21 cellular contexts compared by ENCODE assay signal in genomic region chr2:46570396-46570795, GRCh38. TPM values are rescaled to one million over a fixed set of nuclear protein-coding genes. Genes with fewer than 3 reads are reported as not detected.
DNase-seq lines count a peak whose midpoint lies in the region; FAIRE-seq and TF ChIP-seq lines count a peak whose summit lies in the region.
"Had no signal": no experiment of that assay in that cellular context is flagged by ENCODE, and none has a peak within 500 bp of the region (broad histone marks: within the 10 kb centered on the region; RNA-seq: fewer than 3 reads in every experiment).

No MANE protein-coding gene starts in this region.

- H3K9me2 ChIP-seq in OCI-LY1 (ENCODE audit: low read depth, low read length): no peaks in the 10 kb centered on the region
- H3K9me2 ChIP-seq: SK-N-SH had no signal

- peak; percentile 50 for FAIRE-seq in GM12892 (lab: Jason Lieb, UNC)
- FAIRE-seq: small intestine had no signal

- H3K36me3 ChIP-seq in OCI-LY1 (ENCODE audit: insufficient read depth, low read length) (no peaks in the 10 kb centered on the region; the same call in 1 of the 2 replicates), mucosa of rectum (ENCODE audit: control insufficient read depth in 2 of 2, insufficient read depth in 2 of 2, low read length in 2 of 2) (no peaks in the 10 kb centered on the region), tibial artery (no peaks in the 10 kb centered on the region)

- H3K4me3 ChIP-seq in OCI-LY1 (ENCODE audit: low read depth, low read length, poor library complexity, severe bottlenecking): peak overlapping the region; percentile 33
- H3K4me3 ChIP-seq in mucosa of rectum (ENCODE audit: low read length in 2 of 2): no peak overlapping the region
- no peak overlapping the region for H3K4me3 ChIP-seq in tibial artery
- H3K4me3 ChIP-seq: body of pancreas, coronary artery, lung, testis had no signal

- no peak for TF ChIP-seq CTCF in OCI-LY1 (IDR thresholded peaks at IDR 0.05; ENCODE audit: low read length)
- TF ChIP-seq CTCF in tibial artery (IDR thresholded peaks at IDR 0.05): no peak

- peak overlapping the region; percentile 50 for H3K9ac ChIP-seq in OCI-LY1 (ENCODE audit: low read length)
- no peak overlapping the region for H3K9ac ChIP-seq in mucosa of rectum (ENCODE audit: low read depth in 1 of 2, low read length in 2 of 2)
- H3K9ac ChIP-seq: SK-N-SH had no signal

- H4K20me1 ChIP-seq in OCI-LY1 (ENCODE audit: insufficient read depth, low read length): no peaks in the 10 kb centered on the region

- no peak for DNase-seq in GM12892 (ENCODE audit: insufficient read length)
- DNase-seq in tibial artery: no peak
- no peak for DNase-seq in SIG-M5 (lab: John Stamatoyannopoulos, UW)
- DNase-seq in stimulated activated CD4-positive, alpha-beta T cell treated with anti-CD3 and anti-CD28 coated beads, Interleukin-1b, Interleukin-23, amount 100 ng/mL, for 48 hours: no peak
- no peak for DNase-seq in NCI-H128 (lab: John Stamatoyannopoulos, UW; ENCODE audit: unreplicated experiment)
- DNase-seq: activated naive CD8-positive, alpha-beta T cell treated with anti-CD3 and anti-CD28 coated beads for 36 hours; AML-193; body of pancreas; islet precursor cell; NCI-H146; NCI-H2171 treated with DMSO at 0.1 percent for 48 hours; PC-3; SK-N-SH; small intestine; stimulated activated CD4-positive, alpha-beta T cell treated with anti-CD3 and anti-CD28 coated beads, Interleukin-4, amount 100 ng/mL, for 4 hours; T-helper 9 cell; testis had no signal

- peaks cover 14% of the 10 kb centered on the region; the same call in 1 of the 2 replicates for H3F3A ChIP-seq in OCI-LY1 (ENCODE audit: insufficient read depth, low read length)

- H3K4me1 ChIP-seq in OCI-LY1 (ENCODE audit: insufficient read depth, low read length, severe bottlenecking): peaks cover 100% of the 10 kb centered on the region
- H3K4me1 ChIP-seq in mucosa of rectum (ENCODE audit: control insufficient read depth in 2 of 2, insufficient read depth in 2 of 2, low read length in 2 of 2): peaks cover 8 to 14% of the 10 kb centered on the region in 2 donors
- peaks cover 0 to 94% (median 39%) of the 10 kb centered on the region in 4 donors for H3K4me1 ChIP-seq in tibial artery
- H3K4me1 ChIP-seq: testis had no signal

- no peak for TF ChIP-seq POLR2A in GM12892 (IDR thresholded peaks at IDR 0.05; ENCODE audit: low read depth, low read length)

- no peak overlapping the region for H2AFZ ChIP-seq in OCI-LY1 (ENCODE audit: low read length)

- H3K79me2 ChIP-seq in OCI-LY1 (ENCODE audit: insufficient read depth, low read length): peaks cover 18% of the 10 kb centered on the region

- intact Hi-C loops in tibial artery (cut with DNase I; ENCODE audit: low total_unique reads): no loop called here

- H3K4me2 ChIP-seq in OCI-LY1 (ENCODE audit: low read length): peak overlapping the region; percentile 72
- H3K4me2 ChIP-seq: SK-N-SH had no signal

- no peaks in the 10 kb centered on the region for H3K27me3 ChIP-seq in OCI-LY1 (ENCODE audit: insufficient read depth, low read length)
- no peaks in the 10 kb centered on the region for H3K27me3 ChIP-seq in mucosa of rectum (ENCODE audit: control insufficient read depth in 2 of 2, insufficient read depth in 2 of 2, low read length in 2 of 2)
- H3K27me3 ChIP-seq in tibial artery: no peaks in the 10 kb centered on the region
- H3K27me3 ChIP-seq: body of pancreas, testis had no signal

- H3K9me3 ChIP-seq in OCI-LY1 (ENCODE audit: low read length) (no peaks in the 10 kb centered on the region), mucosa of rectum (ENCODE audit: control insufficient read depth in 2 of 2, low read length in 2 of 2) (no peaks in the 10 kb centered on the region), tibial artery (no peaks in the 10 kb centered on the region)
- H3K9me3 ChIP-seq: body of pancreas, SK-N-SH, testis had no signal

- H3K27ac ChIP-seq in OCI-LY1 (ENCODE audit: low read depth, low read length, poor library complexity, severe bottlenecking) (peak overlapping the region; percentile 98), mucosa of rectum (ENCODE audit: low read depth in 2 of 2, low read length in 2 of 2) (peak overlapping the region; percentile 26 to 76), tibial artery (peak overlapping the region; percentile 61 to 62)
- H3K27ac ChIP-seq: testis had no signal

RNA-seq across cellular contexts. Expression of gene ATP6V1E2, which starts 28.0 kb away (rescaled TPM):
- polyA plus RNA-seq in GM12892 (2012; ENCODE audit: missing spikeins): 8.2 TPM

RNA-seq across cellular contexts. Expression of gene RHOQ, which starts 28.1 kb away (rescaled TPM):
- 39.2 TPM for polyA plus RNA-seq in GM12892 (2012; ENCODE audit: missing spikeins)

RNA-seq across cellular contexts. Expression of gene PIGF, which starts 46.4 kb away (rescaled TPM):
- 27.4 TPM for polyA plus RNA-seq in GM12892 (2012; ENCODE audit: missing spikeins)

RNA-seq across cellular contexts. Expression of gene CRIPT, which starts 46.6 kb away (rescaled TPM):
- polyA plus RNA-seq in GM12892 (2012; ENCODE audit: missing spikeins): 10.1 TPM
